ENCODE assay signal across 1 cellular context in the genomic region with DNA sequence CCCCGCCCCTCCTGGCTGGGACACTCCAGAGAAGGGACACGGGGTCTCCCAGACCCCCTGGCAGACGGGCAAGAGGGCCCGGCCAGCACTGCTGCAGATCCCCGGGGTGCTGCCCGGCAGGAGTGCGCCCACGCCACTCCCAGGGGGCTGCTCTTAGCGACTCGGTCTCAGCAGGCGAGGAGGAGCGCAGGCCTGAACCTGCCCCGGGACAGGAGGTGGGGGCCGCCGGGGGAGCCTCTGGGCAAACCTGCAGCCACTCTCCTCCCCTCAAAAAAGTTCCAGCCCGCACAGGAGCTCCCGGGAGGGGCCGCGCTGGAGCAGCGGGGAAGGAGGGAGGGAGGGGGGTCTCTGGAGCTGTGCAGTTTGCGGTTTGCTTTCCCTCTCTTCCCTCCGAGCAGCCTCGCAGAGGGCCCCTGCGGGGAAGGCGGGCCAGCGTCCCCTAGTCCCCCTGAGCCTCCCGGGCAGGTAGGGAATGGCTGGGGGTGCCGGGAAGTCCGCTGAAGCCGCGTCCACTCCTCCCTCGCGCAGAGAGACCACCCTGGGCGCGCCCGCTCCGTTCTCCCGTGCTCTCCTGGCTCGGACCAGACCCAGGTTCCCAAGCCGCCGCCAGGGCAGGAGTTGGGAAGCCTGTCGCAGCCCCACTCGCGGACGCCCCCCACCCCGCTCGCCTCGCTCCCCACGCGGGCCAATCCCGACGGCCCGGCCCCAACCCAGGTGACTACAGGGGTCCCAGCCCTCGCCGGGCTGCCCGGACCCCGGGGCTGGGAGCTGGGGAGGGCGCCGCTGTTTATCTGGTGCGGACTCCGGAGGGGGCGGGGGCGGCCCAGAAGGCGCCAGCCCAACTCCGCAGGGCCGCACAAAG.
TF ChIP-seq lines count a peak whose summit lies in the region.

No MANE protein-coding gene starts in this region.

TF ChIP-seq in SK-N-SH, 30 proteins besides CTCF, POLR2A, EP300 and RAD21 (continued from another document):
- TF ChIP-seq, protein P1, sequence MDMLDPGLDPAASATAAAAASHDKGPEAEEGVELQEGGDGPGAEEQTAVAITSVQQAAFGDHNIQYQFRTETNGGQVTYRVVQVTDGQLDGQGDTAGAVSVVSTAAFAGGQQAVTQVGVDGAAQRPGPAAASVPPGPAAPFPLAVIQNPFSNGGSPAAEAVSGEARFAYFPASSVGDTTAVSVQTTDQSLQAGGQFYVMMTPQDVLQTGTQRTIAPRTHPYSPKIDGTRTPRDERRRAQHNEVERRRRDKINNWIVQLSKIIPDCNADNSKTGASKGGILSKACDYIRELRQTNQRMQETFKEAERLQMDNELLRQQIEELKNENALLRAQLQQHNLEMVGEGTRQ (IDR thresholded peaks at IDR 0.05; ENCODE audit: borderline replicate concordance, low read depth, low read length), result no peak
- TF ChIP-seq JUND (IDR thresholded peaks at IDR 0.05), result no peak
- TF ChIP-seq, protein P2, sequence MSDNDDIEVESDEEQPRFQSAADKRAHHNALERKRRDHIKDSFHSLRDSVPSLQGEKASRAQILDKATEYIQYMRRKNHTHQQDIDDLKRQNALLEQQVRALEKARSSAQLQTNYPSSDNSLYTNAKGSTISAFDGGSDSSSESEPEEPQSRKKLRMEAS (IDR thresholded peaks at IDR 0.05; ENCODE audit: low read depth), result no peak
- TF ChIP-seq, protein P3, sequence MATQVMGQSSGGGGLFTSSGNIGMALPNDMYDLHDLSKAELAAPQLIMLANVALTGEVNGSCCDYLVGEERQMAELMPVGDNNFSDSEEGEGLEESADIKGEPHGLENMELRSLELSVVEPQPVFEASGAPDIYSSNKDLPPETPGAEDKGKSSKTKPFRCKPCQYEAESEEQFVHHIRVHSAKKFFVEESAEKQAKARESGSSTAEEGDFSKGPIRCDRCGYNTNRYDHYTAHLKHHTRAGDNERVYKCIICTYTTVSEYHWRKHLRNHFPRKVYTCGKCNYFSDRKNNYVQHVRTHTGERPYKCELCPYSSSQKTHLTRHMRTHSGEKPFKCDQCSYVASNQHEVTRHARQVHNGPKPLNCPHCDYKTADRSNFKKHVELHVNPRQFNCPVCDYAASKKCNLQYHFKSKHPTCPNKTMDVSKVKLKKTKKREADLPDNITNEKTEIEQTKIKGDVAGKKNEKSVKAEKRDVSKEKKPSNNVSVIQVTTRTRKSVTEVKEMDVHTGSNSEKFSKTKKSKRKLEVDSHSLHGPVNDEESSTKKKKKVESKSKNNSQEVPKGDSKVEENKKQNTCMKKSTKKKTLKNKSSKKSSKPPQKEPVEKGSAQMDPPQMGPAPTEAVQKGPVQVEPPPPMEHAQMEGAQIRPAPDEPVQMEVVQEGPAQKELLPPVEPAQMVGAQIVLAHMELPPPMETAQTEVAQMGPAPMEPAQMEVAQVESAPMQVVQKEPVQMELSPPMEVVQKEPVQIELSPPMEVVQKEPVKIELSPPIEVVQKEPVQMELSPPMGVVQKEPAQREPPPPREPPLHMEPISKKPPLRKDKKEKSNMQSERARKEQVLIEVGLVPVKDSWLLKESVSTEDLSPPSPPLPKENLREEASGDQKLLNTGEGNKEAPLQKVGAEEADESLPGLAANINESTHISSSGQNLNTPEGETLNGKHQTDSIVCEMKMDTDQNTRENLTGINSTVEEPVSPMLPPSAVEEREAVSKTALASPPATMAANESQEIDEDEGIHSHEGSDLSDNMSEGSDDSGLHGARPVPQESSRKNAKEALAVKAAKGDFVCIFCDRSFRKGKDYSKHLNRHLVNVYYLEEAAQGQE (IDR thresholded peaks at IDR 0.05; ENCODE audit: low read depth, low read length), result no peak
